Comparison of ENCODE assay signal across 21 cellular contexts in the genomic region with DNA sequence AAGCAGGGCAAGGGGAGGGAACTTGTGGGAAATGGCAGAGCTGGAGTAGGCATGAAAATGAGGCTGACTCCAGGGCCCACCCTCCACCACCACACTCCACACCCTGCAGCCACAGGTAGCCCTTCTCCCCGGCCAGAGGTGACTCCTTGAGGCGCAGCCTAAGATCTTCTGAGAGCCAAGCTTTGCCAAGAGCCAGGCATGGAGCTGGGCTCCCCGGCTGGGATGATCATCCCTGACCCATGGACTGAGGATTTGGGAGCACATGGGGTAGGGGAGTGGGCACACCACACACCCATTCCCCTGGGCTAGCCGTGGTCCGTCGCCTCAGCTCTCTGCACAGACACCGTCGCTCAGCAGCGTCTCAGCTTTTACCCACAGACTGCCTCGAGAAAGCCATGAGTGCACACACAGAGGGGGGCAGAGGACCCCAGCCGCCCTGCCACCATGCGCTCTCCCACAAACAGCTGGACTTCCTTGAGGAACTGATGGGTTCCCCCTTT.
"Had no signal": no experiment of that assay in that cellular context is flagged by ENCODE, and none has a peak within 500 bp of the region (broad histone marks: within the 10 kb centered on the region; RNA-seq: fewer than 3 reads in every experiment).

No MANE protein-coding gene starts in this region.

- H3K4me3 ChIP-seq: heart left ventricle, left lung, lung, mucosa of descending colon, skin epidermis, transverse colon, uterus had no signal

- DNase-seq: activated CD4-positive, alpha-beta memory T cell treated with anti-CD3 and anti-CD28 coated beads for 36 hours; activated CD4-positive, alpha-beta T cell treated with anti-CD3 and anti-CD28 coated beads, Interleukin-2, amount 10 ng/mL, durations not matched to agents 24 days and 14 days; activated CD8-positive, alpha-beta memory T cell treated with anti-CD3 and anti-CD28 coated beads, Interleukin-2, amount 50 U/mL, for 48 hours; activated gamma-delta T cell; activated naive CD4-positive, alpha-beta T cell treated with anti-CD3 and anti-CD28 coated beads, Interleukin-2, amount 10 ng/mL, durations not matched to agents 7 days and 5 days; activated naive CD8-positive, alpha-beta T cell treated with anti-CD3 and anti-CD28 coated beads, Interleukin-2, amount 10 ng/mL, durations not matched to agents 7 days and 5 days; activated T-cell treated with anti-CD3 and anti-CD28 coated beads, Interleukin-2, amount 50 U/mL, for 24 hours; brain microvascular endothelial cell; heart left ventricle; kidney glomerular epithelial cell; left lung; stimulated activated CD4-positive, alpha-beta T cell treated with anti-CD3 and anti-CD28 coated beads, Interleukin-1b, Interleukin-23, amount 100 ng/mL, for 48 hours; stimulated activated naive CD4-positive, alpha-beta T cell treated with Interleukin-2 at 50 U/mL for 16 hours; T-helper 1 cell; transverse colon; uterus had no signal

- ATAC-seq: heart left ventricle; left lung; mucosa of descending colon; natural killer cell treated with Interleukin-12 subunit alpha and Interleukin-12 subunit beta and Interleukin-15 and Interleukin-18, amount 100 ng/mL, for 72 hours; sciatic nerve had no signal

- H3K9me3 ChIP-seq: heart left ventricle, left lung, mucosa of descending colon, transverse colon, uterus had no signal

- H3K36me3 ChIP-seq: brain microvascular endothelial cell, heart left ventricle, left lung, transverse colon, uterus had no signal

- H3K27me3 ChIP-seq: uterus had no signal

- H3K4me1 ChIP-seq: left lung, transverse colon, uterus had no signal

- H3K27ac ChIP-seq: brain microvascular endothelial cell, heart left ventricle, left lung, skin epidermis, transverse colon, uterus had no signal
